Comparison of ENCODE assay signal across 4 cellular contexts in the genomic region with DNA sequence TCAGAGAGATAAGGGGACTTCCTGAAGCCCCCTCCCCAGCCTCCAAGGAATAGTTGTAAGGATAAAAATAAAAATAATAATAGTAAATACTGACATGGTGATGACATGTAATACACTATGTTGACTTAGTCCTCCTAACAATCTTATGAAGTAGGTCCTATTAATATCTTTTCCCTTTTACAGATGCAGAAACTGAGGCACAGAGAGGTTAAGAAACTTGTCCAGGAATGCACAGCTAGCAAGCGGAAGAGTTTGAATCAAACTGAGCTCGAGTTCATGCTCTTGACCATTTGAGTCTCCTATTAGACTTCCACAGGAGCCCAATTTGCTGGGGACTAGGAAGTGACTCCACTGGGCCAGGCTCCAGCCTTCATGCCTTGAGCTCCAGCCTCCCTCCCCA.
"Had no signal": no experiment of that assay in that cellular context is flagged by ENCODE, and none has a peak within 500 bp of the region (broad histone marks: within the 10 kb centered on the region; RNA-seq: fewer than 3 reads in every experiment).

No MANE protein-coding gene starts in this region.

- H3K4me2 ChIP-seq: GM23338 had no signal

- H3K36me3 ChIP-seq: HAP-1 had no signal

- H3K4me3 ChIP-seq: GM23338, HAP-1 had no signal

- H2AFZ ChIP-seq: GM23338 had no signal

- H3K4me1 ChIP-seq: HAP-1 had no signal

- H3K9me3 ChIP-seq: HAP-1 had no signal

- DNase-seq: IMR-90, KBM-7 had no signal
